17 cellular contexts compared by ENCODE assay signal in genomic region chr6:16841241-16841640, GRCh38.
DNase-seq lines count a peak whose midpoint lies in the region; ATAC-seq and TF ChIP-seq lines count a peak whose summit lies in the region.
"Had no signal": no experiment of that assay in that cellular context is flagged by ENCODE, and none has a peak within 500 bp of the region (broad histone marks: within the 10 kb centered on the region; RNA-seq: fewer than 3 reads in every experiment).

No MANE protein-coding gene starts in this region.

- H2AFZ ChIP-seq in GM23338, result peak overlapping the region; percentile 23

- DNase-seq in GM23338 (ENCODE audit: low spot score), result no peak
- peak; percentile 57 for DNase-seq in RWPE1 (ENCODE audit: low spot score)
- no peak for DNase-seq in dorsolateral prefrontal cortex
- DNase-seq in mucosa of gallbladder (ENCODE audit: low spot score), result peak; percentile 50
- DNase-seq in foreskin melanocyte, result no peak
- no peak for DNase-seq in SIG-M5 treated with dmso at 0.1 percent for 504 hours (lab: John Stamatoyannopoulos, UW; ENCODE audit: unreplicated experiment)
- DNase-seq: DND-41, GDM1, MG63, NCI-H1048, NCI-H1436, NCI-H1930, NCI-H345, NCI-H524 treated with DMSO at 0.1 percent for 48 hours had no signal

- no peak overlapping the region for H3K4me2 ChIP-seq in GM23338

- H3K4me3 ChIP-seq in GM23338 (no peak overlapping the region), dorsolateral prefrontal cortex (no peak overlapping the region)
- H3K4me3 ChIP-seq: MG63 had no signal

- H3K4me1 Mint-ChIP-seq in GM23338, result peaks cover 14% of the 10 kb centered on the region

- H3K4me3 Mint-ChIP-seq in GM23338, result no peak overlapping the region

- no peaks in the 10 kb centered on the region for H3K36me3 ChIP-seq in GM23338 (ENCODE audit: insufficient read depth)
- H3K36me3 ChIP-seq: MG63 had no signal

- H4K20me1 ChIP-seq in GM23338 (replicated peaks; ENCODE audit: insufficient read depth), result no peaks in the 10 kb centered on the region

- CTCF ChIA-PET in RWPE1 (lab: Yijun Ruan, JAX), result no interaction called here

- TF ChIP-seq CTCF in GM23338 (conservative IDR thresholded peaks at IDR 0.05; ENCODE audit: low read depth in 2 of 2) (no peak), RWPE1 (conservative IDR thresholded peaks at IDR 0.05; ENCODE audit: low read depth) (no peak), dorsolateral prefrontal cortex (IDR thresholded peaks at IDR 0.05 in 54 of 56, conservative IDR thresholded peaks at IDR 0.05 in 2 of 56; ENCODE audit: low read depth in 1 of 56, partially characterized antibody in 56 of 56) (no peak)

- POLR2A ChIA-PET in RWPE1 (lab: Yijun Ruan, JAX; ENCODE audit: low non-redundant PET), result no interaction called here

- H3K27me3 ChIP-seq in GM23338 (ENCODE audit: insufficient read depth) (no peaks in the 10 kb centered on the region), dorsolateral prefrontal cortex (no peaks in the 10 kb centered on the region)
- H3K27me3 ChIP-seq: MG63 had no signal

- intact Hi-C loops in dorsolateral prefrontal cortex (cut with DNase I), result no loop called here

- no peaks in the 10 kb centered on the region for H3F3A ChIP-seq in GM23338 (replicated peaks; ENCODE audit: low read depth)

- H3K4me1 ChIP-seq in GM23338 (ENCODE audit: insufficient read depth), result peaks cover 7% of the 10 kb centered on the region; the same call in 1 of the 2 replicates

- no peak for ATAC-seq in GM23338
- ATAC-seq in GM21360 (IDR thresholded peaks at IDR 0.05; ENCODE audit: unreplicated experiment), result no peak
- ATAC-seq: HCT116 had no signal

- no peaks in the 10 kb centered on the region; the same call in 1 of the 2 replicates for H3K9me2 ChIP-seq in GM23338 (ENCODE audit: insufficient read depth)

- H3K79me2 ChIP-seq in GM23338 (replicated peaks; ENCODE audit: insufficient read depth), result no peaks in the 10 kb centered on the region

- H3K36me3 Mint-ChIP-seq in GM23338 (ENCODE audit: low read depth), result no peaks in the 10 kb centered on the region

- H3K27ac Mint-ChIP-seq in GM23338, result no peak overlapping the region; the same call in 1 of the 2 replicates

- H3K9me3 Mint-ChIP-seq in GM23338, result no peaks in the 10 kb centered on the region

- H3K27ac ChIP-seq in GM23338 (ENCODE audit: low read depth) (no peak overlapping the region), RWPE1 (no peak overlapping the region), dorsolateral prefrontal cortex (peak overlapping the region in 34 of 59 donors; percentile 16 to 75 (median 50))
- H3K27ac ChIP-seq: C4-2B had no signal

- H3K27me3 Mint-ChIP-seq in GM23338 (ENCODE audit: insufficient read depth, low read depth, poor library complexity), result no peaks in the 10 kb centered on the region

TF ChIP-seq in GM23338, 12 proteins besides CTCF, POLR2A, EP300 and RAD21 (continues in another document):
- no peak for TF ChIP-seq NANOG (IDR thresholded peaks at IDR 0.05; ENCODE audit: borderline replicate concordance)
- no peak for TF ChIP-seq ZNF331 (CRISPR knock-in tag; IDR thresholded peaks at IDR 0.05; ENCODE audit: low read depth)
- no peak for TF ChIP-seq CREB1 (CRISPR knock-in tag; IDR thresholded peaks at IDR 0.05; ENCODE audit: low read depth)
- no peak for TF ChIP-seq ZNF462 (CRISPR knock-in tag; IDR thresholded peaks at IDR 0.05)
- TF ChIP-seq POLR2AphosphoS5 (IDR thresholded peaks at IDR 0.05; ENCODE audit: low read depth), result no peak
- TF ChIP-seq ETS1 (IDR thresholded peaks at IDR 0.05), result no peak
- no peak for TF ChIP-seq STAT1 (IDR thresholded peaks at IDR 0.05; ENCODE audit: unreplicated experiment)
- no peak for TF ChIP-seq ZNF114 (CRISPR knock-in tag; IDR thresholded peaks at IDR 0.05)
- TF ChIP-seq REST (IDR thresholded peaks at IDR 0.05; ENCODE audit: unreplicated experiment), result no peak

Comparison
In these comparisons a context has a peak if more than half of its experiments do, and no peak if none do; other contexts are left out.
1. DNase-seq: peak in RWPE1 (single experiment) and mucosa of gallbladder (single experiment); none in GM23338 (single experiment), dorsolateral prefrontal cortex (0 of 10), foreskin melanocyte (single experiment) and SIG-M5 treated with dmso at 0.1 percent for 504 hours (single experiment).
2. H3K27ac ChIP-seq: peak in dorsolateral prefrontal cortex (34 of 59); none in GM23338 (single experiment) and RWPE1 (single experiment).